ENCODE assay signal across 1 cellular context in genomic region chr3:50264389-50264963, GRCh38.
TF ChIP-seq lines count a peak whose summit lies in the region.

No MANE protein-coding gene starts in this region.

TF ChIP-seq in HEK293, 187 proteins besides CTCF, POLR2A, EP300 and RAD21 (continued from another document):
- TF ChIP-seq, protein P1, sequence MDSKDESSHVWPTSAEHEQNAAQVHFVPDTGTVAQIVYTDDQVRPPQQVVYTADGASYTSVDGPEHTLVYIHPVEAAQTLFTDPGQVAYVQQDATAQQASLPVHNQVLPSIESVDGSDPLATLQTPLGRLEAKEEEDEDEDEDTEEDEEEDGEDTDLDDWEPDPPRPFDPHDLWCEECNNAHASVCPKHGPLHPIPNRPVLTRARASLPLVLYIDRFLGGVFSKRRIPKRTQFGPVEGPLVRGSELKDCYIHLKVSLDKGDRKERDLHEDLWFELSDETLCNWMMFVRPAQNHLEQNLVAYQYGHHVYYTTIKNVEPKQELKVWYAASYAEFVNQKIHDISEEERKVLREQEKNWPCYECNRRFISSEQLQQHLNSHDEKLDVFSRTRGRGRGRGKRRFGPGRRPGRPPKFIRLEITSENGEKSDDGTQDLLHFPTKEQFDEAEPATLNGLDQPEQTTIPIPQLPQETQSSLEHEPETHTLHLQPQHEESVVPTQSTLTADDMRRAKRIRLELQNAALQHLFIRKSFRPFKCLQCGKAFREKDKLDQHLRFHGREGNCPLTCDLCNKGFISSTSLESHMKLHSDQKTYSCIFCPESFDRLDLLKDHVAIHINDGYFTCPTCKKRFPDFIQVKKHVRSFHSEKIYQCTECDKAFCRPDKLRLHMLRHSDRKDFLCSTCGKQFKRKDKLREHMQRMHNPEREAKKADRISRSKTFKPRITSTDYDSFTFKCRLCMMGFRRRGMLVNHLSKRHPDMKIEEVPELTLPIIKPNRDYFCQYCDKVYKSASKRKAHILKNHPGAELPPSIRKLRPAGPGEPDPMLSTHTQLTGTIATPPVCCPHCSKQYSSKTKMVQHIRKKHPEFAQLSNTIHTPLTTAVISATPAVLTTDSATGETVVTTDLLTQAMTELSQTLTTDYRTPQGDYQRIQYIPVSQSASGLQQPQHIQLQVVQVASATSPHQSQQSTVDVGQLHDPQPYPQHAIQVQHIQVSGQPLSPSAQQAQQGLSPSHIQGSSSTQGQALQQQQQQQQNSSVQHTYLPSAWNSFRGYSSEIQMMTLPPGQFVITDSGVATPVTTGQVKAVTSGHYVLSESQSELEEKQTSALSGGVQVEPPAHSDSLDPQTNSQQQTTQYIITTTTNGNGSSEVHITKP (tag by site-specific recombination; IDR thresholded peaks at IDR 0.05): 0 out of 2 replicates have a peak, but pooled peaks have one; percentile 17
- TF ChIP-seq ZXDB (tag by site-specific recombination; IDR thresholded peaks at IDR 0.05) (peak; percentile 98), KLF8 (tag by site-specific recombination; IDR thresholded peaks at IDR 0.05) (0 out of 2 replicates have a peak, but pooled peaks have one; percentile 20), ZNF629 (tag by site-specific recombination; IDR thresholded peaks at IDR 0.05) (peak; percentile 83), ZBTB17 (tag by site-specific recombination; IDR thresholded peaks at IDR 0.05) (peak; percentile 52; the same call in 1 of the 2 replicates), KLF9 (tag by site-specific recombination; IDR thresholded peaks at IDR 0.05; ENCODE audit: low read depth) (peak; percentile 74), OSR2 (tag by site-specific recombination; IDR thresholded peaks at IDR 0.05) (peak; percentile 55; the same call in 1 of the 2 replicates), ZNF600 (tag by site-specific recombination; IDR thresholded peaks at IDR 0.05) (peak; percentile 66), ZNF398 (tag by site-specific recombination; IDR thresholded peaks at IDR 0.05) (peak; percentile 99), ZBTB48 (tag by site-specific recombination; IDR thresholded peaks at IDR 0.05) (no peak), ZFHX2 (tag by site-specific recombination; conservative IDR thresholded peaks at IDR 0.05) (peak; percentile 85), HOXC10 (CRISPR knock-in tag; IDR thresholded peaks at IDR 0.05) (no peak)
- TF ChIP-seq, protein P2, sequence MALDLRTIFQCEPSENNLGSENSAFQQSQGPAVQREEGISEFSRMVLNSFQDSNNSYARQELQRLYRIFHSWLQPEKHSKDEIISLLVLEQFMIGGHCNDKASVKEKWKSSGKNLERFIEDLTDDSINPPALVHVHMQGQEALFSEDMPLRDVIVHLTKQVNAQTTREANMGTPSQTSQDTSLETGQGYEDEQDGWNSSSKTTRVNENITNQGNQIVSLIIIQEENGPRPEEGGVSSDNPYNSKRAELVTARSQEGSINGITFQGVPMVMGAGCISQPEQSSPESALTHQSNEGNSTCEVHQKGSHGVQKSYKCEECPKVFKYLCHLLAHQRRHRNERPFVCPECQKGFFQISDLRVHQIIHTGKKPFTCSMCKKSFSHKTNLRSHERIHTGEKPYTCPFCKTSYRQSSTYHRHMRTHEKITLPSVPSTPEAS (tag by site-specific recombination; IDR thresholded peaks at IDR 0.05): no peak
- TF ChIP-seq, protein P3, sequence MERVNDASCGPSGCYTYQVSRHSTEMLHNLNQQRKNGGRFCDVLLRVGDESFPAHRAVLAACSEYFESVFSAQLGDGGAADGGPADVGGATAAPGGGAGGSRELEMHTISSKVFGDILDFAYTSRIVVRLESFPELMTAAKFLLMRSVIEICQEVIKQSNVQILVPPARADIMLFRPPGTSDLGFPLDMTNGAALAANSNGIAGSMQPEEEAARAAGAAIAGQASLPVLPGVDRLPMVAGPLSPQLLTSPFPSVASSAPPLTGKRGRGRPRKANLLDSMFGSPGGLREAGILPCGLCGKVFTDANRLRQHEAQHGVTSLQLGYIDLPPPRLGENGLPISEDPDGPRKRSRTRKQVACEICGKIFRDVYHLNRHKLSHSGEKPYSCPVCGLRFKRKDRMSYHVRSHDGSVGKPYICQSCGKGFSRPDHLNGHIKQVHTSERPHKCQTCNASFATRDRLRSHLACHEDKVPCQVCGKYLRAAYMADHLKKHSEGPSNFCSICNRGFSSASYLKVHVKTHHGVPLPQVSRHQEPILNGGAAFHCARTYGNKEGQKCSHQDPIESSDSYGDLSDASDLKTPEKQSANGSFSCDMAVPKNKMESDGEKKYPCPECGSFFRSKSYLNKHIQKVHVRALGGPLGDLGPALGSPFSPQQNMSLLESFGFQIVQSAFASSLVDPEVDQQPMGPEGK (tag by site-specific recombination; IDR thresholded peaks at IDR 0.05): peak; percentile 52; the same call in 1 of the 2 replicates
TF ChIP-seq in HEK293: peak in this region for 30.
